8 cellular contexts compared by ENCODE assay signal in the genomic region with DNA sequence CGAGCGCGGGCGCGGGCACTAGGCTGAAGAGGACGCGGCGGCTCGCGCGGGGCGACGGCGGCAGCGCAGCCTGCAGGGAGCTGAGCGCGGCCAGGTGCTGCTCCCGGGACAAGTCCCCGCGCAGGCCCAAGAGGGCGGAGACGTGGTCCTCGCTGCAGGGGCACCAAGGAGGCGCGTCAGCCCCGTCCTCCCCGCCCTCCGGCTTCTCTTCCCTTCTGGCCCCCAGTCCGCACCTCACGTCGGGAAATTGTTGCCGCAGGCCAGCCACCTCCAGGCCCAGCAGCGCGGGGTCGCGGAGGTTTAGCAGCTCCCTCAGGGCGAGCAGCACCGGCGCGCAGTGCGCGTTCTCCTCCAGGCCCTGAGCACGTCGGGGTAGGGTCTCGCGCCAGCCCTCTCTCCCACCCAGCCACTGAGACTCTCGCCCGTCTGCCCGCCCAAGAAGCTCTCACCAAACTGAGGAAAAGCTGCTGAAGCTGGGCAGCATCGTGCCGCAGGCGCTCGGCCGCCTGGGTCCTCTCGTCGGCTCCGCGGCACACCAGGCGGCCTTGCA. TPM values are rescaled to one million over a fixed set of nuclear protein-coding genes. Genes with fewer than 3 reads are reported as not detected.
DNase-seq lines count a peak whose midpoint lies in the region; ATAC-seq and TF ChIP-seq lines count a peak whose summit lies in the region.

No MANE protein-coding gene starts in this region.

- H3K27me3 ChIP-seq in heart left ventricle, result no peaks in the 10 kb centered on the region

- H3K27me3 Mint-ChIP-seq in T-helper 1 cell treated with Interleukin-12 subunit alpha and Interleukin-12 subunit beta and Interleukin-4 antibody, amounts not matched to agents 30 μg/mL and 1 μg/mL, for 36 hours (ENCODE audit: low read depth), result peaks cover 8% of the 10 kb centered on the region

- 12 to 23% (median 14%) methylated on average over 45 to 59 of the region's 59 CpGs for WGBS in heart left ventricle, 4 donors

- H3K4me1 ChIP-seq in heart left ventricle, result peaks cover 0 to 47% (median 23%) of the 10 kb centered on the region in 12 donors

- H3K27ac ChIP-seq in heart left ventricle, result peak overlapping the region; percentile 90 to 100 (median 96)

- H3K4me1 Mint-ChIP-seq in T-helper 1 cell treated with Interleukin-12 subunit alpha and Interleukin-12 subunit beta and Interleukin-4 antibody, amounts not matched to agents 30 μg/mL and 1 μg/mL, for 36 hours (ENCODE audit: low read depth), result peaks cover 8% of the 10 kb centered on the region

- H3K36me3 Mint-ChIP-seq in T-helper 1 cell treated with Interleukin-12 subunit alpha and Interleukin-12 subunit beta and Interleukin-4 antibody, amounts not matched to agents 30 μg/mL and 1 μg/mL, for 36 hours (ENCODE audit: low read depth), result peaks cover 2% of the 10 kb centered on the region

- H3K9me3 ChIP-seq in heart left ventricle, result no peaks in the 10 kb centered on the region

- DNase-seq in AG10803 (ENCODE audit: low read depth), result no peak
- DNase-seq in heart left ventricle, result no peak
- no peak for DNase-seq in skeletal muscle cell (ENCODE audit: low read depth)
- DNase-seq in activated CD4-positive, CD25-positive, alpha-beta regulatory T cell treated with anti-CD3 and anti-CD28 coated beads, Interleukin-2, amount 50 U/mL, for 72 hours, result no peak
- no peak for DNase-seq in NCI-H2029 (lab: John Stamatoyannopoulos, UW)
- no peak for DNase-seq in activated gamma-delta T cell (lab: John Stamatoyannopoulos, UW)

- H3K27ac Mint-ChIP-seq in T-helper 1 cell treated with Interleukin-12 subunit alpha and Interleukin-12 subunit beta and Interleukin-4 antibody, amounts not matched to agents 30 μg/mL and 1 μg/mL, for 36 hours, result no peak overlapping the region

- H3K36me3 ChIP-seq in heart left ventricle, result no peaks in the 10 kb centered on the region

- H3K4me3 Mint-ChIP-seq in T-helper 1 cell treated with Interleukin-12 subunit alpha and Interleukin-12 subunit beta and Interleukin-4 antibody, amounts not matched to agents 30 μg/mL and 1 μg/mL, for 36 hours, result peak overlapping the region; percentile 66

- no peak for TF ChIP-seq CTCF in AG10803 (conservative IDR thresholded peaks at IDR 0.05; ENCODE audit: low read length)
- no peak for TF ChIP-seq CTCF in heart left ventricle (IDR thresholded peaks at IDR 0.05)

- peak overlapping the region; percentile 72 for H3K4me3 ChIP-seq in AG10803 (ENCODE audit: low read length)
- H3K4me3 ChIP-seq in heart left ventricle, result peak overlapping the region; percentile 47 to 88 (median 72)
- H3K4me3 ChIP-seq in skeletal muscle cell (ENCODE audit: low read depth, low read length), result peak overlapping the region; percentile 74

- H3K9me3 Mint-ChIP-seq in T-helper 1 cell treated with Interleukin-12 subunit alpha and Interleukin-12 subunit beta and Interleukin-4 antibody, amounts not matched to agents 30 μg/mL and 1 μg/mL, for 36 hours, result no peaks in the 10 kb centered on the region

- intact Hi-C loops in heart left ventricle (cut with DNase I), result loop anchor here in 8 of 10 donors (1.0 to 10.0 kb wide), 6 partner anchors 25 to 230 kb away; a partner anchor contains a TSS

- no peak for TF ChIP-seq POLR2A in heart left ventricle (IDR thresholded peaks at IDR 0.05)

- ATAC-seq in GM21619 (IDR thresholded peaks at IDR 0.05; ENCODE audit: unreplicated experiment) (peak; percentile 1), heart left ventricle (peak in 2 of 4 donors; percentile 6 to 9)

RNA-seq across cellular contexts. Expression of a gene that starts 0.8 kb away (rescaled TPM):
- 10 to 100 TPM in 5 of 9 donors, 1 to 10 TPM in 4; 4.1 to 21.6 (median 11.1) TPM for total RNA-seq in heart left ventricle
- polyA plus RNA-seq in heart left ventricle, result 10 to 100 TPM; 10.2 to 15.5 TPM

RNA-seq across cellular contexts. Expression of a gene that starts 5.4 kb away (rescaled TPM):
- total RNA-seq in heart left ventricle, result 1 to 10 TPM; 1.9 to 9.1 (median 2.8) TPM
- polyA plus RNA-seq in heart left ventricle, result 1 to 10 TPM; 3.4 to 7.0 TPM

RNA-seq across cellular contexts. Expression of a gene that starts 7.4 kb away (rescaled TPM):
- 10 to 100 TPM; 25.2 to 71.3 (median 33.7) TPM for total RNA-seq in heart left ventricle
- 10 to 100 TPM; 29.3 to 41.4 TPM for polyA plus RNA-seq in heart left ventricle

RNA-seq across cellular contexts. Expression of a gene that starts 14.2 kb away (rescaled TPM):
- 100 to 1,000 TPM in 1 of 9 donors, 10 to 100 TPM in 8; 64.9 to 119 (median 77.4) TPM for total RNA-seq in heart left ventricle
- 100 to 1,000 TPM; 112 to 121 TPM for polyA plus RNA-seq in heart left ventricle

RNA-seq across cellular contexts. Expression of a gene that starts 14.4 kb away (rescaled TPM):
- total RNA-seq in heart left ventricle, result 1 to 10 TPM in 1 of 9 donors, under 1 TPM in 8; 0.32 to 1.8 (median 0.65) TPM
- polyA plus RNA-seq in heart left ventricle, result under 1 TPM; 0.68 to 0.91 TPM
